Comparison of ENCODE assay signal across 8 cellular contexts in genomic region chr5:173015240-173016068, GRCh38. TPM values are rescaled to one million over a fixed set of nuclear protein-coding genes. Genes with fewer than 3 reads are reported as not detected.
A peak's percentile ranks its signal among the peaks of the same experiment; 100 is the strongest.
DNase-seq lines count a peak whose midpoint lies in the region; ATAC-seq and TF ChIP-seq lines count a peak whose summit lies in the region.
"Not testable (repeated sequence)": the region's sequence is repeated elsewhere in the genome, so short reads cannot be mapped to it uniquely, and the experiment has no call there.

No MANE protein-coding gene starts in this region.

- not testable (repeated sequence) for TF ChIP-seq CTCF in Panc1 (IDR thresholded peaks at IDR 0.05); gastroesophageal sphincter (IDR thresholded peaks at IDR 0.05); thoracic aorta (IDR thresholded peaks at IDR 0.05)

- H3K9me3 Mint-ChIP-seq in CD4-positive, CD25-positive, alpha-beta regulatory T cell; activated T-helper 17 cell treated with anti-CD3 and anti-CD28 coated beads, Interleukin-2, amount 50 U/mL, for 72 hours; memory B cell: not testable (repeated sequence)

- H3K27ac Mint-ChIP-seq in CD4-positive, CD25-positive, alpha-beta regulatory T cell: peak overlapping the region; percentile 49 to 88 (median 52)
- H3K27ac Mint-ChIP-seq in activated T-helper 17 cell treated with anti-CD3 and anti-CD28 coated beads, Interleukin-2, amount 50 U/mL, for 72 hours: peak overlapping the region; percentile 88
- H3K27ac Mint-ChIP-seq in memory B cell: peak overlapping the region; percentile 84

- POLR2A ChIA-PET in Panc1 (lab: Charles Lee): not testable (repeated sequence)

- not testable (repeated sequence) for H3K9ac ChIP-seq in rectal smooth muscle tissue (ENCODE audit: low read length)

- peak overlapping the region; percentile 3 for H3K27ac ChIP-seq in CD4-positive, CD25-positive, alpha-beta regulatory T cell (ENCODE audit: insufficient read depth, low read length, poor library complexity, severe bottlenecking)
- H3K27ac ChIP-seq in Panc1 (ENCODE audit: low read length) (peak overlapping the region; percentile 78), caudate nucleus (ENCODE audit: low read depth, low read length) (peak overlapping the region; percentile 91), gastroesophageal sphincter (peak overlapping the region; percentile 5 to 82 (median 80)), rectal smooth muscle tissue (ENCODE audit: low read depth, low read length) (peak overlapping the region; percentile 21), thoracic aorta (peak overlapping the region; percentile 81 to 84)

- BruUV-seq in Panc1 (replicated peaks; lab: Mats Ljungman, UMichigan): not testable (repeated sequence)

- H3K4me1 ChIP-seq in CD4-positive, CD25-positive, alpha-beta regulatory T cell (ENCODE audit: control insufficient read depth, insufficient read depth, low read length, poor library complexity, severe bottlenecking): not testable (repeated sequence)
- H3K4me1 ChIP-seq in Panc1 (ENCODE audit: control insufficient read depth, insufficient read depth, low read length) (peaks cover 19% of the 10 kb centered on the region), gastroesophageal sphincter (peaks cover 5 to 62% (median 14%) of the 10 kb centered on the region in 3 donors), rectal smooth muscle tissue (ENCODE audit: control insufficient read depth, insufficient read depth, low read length) (peaks cover 12% of the 10 kb centered on the region), thoracic aorta (ENCODE audit: control insufficient read depth in 1 of 2, low read depth in 2 of 2) (peaks cover 24 to 32% of the 10 kb centered on the region in 2 donors)

- TF ChIP-seq EP300 in gastroesophageal sphincter (IDR thresholded peaks at IDR 0.05): not testable (repeated sequence)

- H3K27me3 Mint-ChIP-seq in CD4-positive, CD25-positive, alpha-beta regulatory T cell; activated T-helper 17 cell treated with anti-CD3 and anti-CD28 coated beads, Interleukin-2, amount 50 U/mL, for 72 hours; memory B cell: not testable (repeated sequence)

- H3K36me3 ChIP-seq in CD4-positive, CD25-positive, alpha-beta regulatory T cell (ENCODE audit: control insufficient read depth, insufficient read depth, low read length): peaks cover 23% of the 10 kb centered on the region
- not testable (repeated sequence) for H3K36me3 ChIP-seq in Panc1 (ENCODE audit: control insufficient read depth, insufficient read depth, low read length); gastroesophageal sphincter; rectal smooth muscle tissue (ENCODE audit: control insufficient read depth, insufficient read depth, low read length); thoracic aorta

- not testable (repeated sequence) for TF ChIP-seq POLR2A in gastroesophageal sphincter (IDR thresholded peaks at IDR 0.05)

- 94 to 95% methylated on average over 2 to 3 of the region's 9 CpGs for WGBS in gastroesophageal sphincter (ENCODE audit: low coverage in 1 of 2), 2 donors

- DNase-seq in CD4-positive, CD25-positive, alpha-beta regulatory T cell; Panc1 (ENCODE audit: low read depth, low spot score); caudate nucleus (lab: John Stamatoyannopoulos, UW); memory B cell (ENCODE audit: low spot score in 2 of 2); thoracic aorta (ENCODE audit: low spot score): not testable (repeated sequence)

- not testable (repeated sequence) for H3K27me3 ChIP-seq in CD4-positive, CD25-positive, alpha-beta regulatory T cell (ENCODE audit: control insufficient read depth, insufficient read depth, low read length); Panc1 (ENCODE audit: control insufficient read depth, insufficient read depth, low read length); gastroesophageal sphincter; rectal smooth muscle tissue (ENCODE audit: control insufficient read depth, insufficient read depth, low read length); thoracic aorta (replicated peaks; ENCODE audit: insufficient read depth)

- ATAC-seq in CD4-positive, CD25-positive, alpha-beta regulatory T cell (ENCODE audit: low read depth in 2 of 2); Panc1; activated T-helper 17 cell treated with anti-CD3 and anti-CD28 coated beads, Interleukin-2, amount 50 U/mL, for 72 hours (replicated peaks); gastroesophageal sphincter; memory B cell (ENCODE audit: low read depth); thoracic aorta (ENCODE audit: insufficient number of reproducible peaks, low FRiP score, low read depth): not testable (repeated sequence)

- peak overlapping the region in 2 of 4 donors; percentile 39 to 75 for H3K4me3 Mint-ChIP-seq in CD4-positive, CD25-positive, alpha-beta regulatory T cell
- peak overlapping the region; percentile 51 for H3K4me3 Mint-ChIP-seq in activated T-helper 17 cell treated with anti-CD3 and anti-CD28 coated beads, Interleukin-2, amount 50 U/mL, for 72 hours
- not testable (repeated sequence) for H3K4me3 Mint-ChIP-seq in memory B cell

- intact Hi-C loops in Panc1 (cut with micrococcal nuclease; ENCODE audit: unreplicated experiment): not testable (repeated sequence)

- H3K4me1 Mint-ChIP-seq in CD4-positive, CD25-positive, alpha-beta regulatory T cell: peaks cover 25 to 64% (median 45%) of the 10 kb centered on the region in 4 donors
- peaks cover 40% of the 10 kb centered on the region for H3K4me1 Mint-ChIP-seq in activated T-helper 17 cell treated with anti-CD3 and anti-CD28 coated beads, Interleukin-2, amount 50 U/mL, for 72 hours
- H3K4me1 Mint-ChIP-seq in memory B cell: peaks cover 36% of the 10 kb centered on the region

- not testable (repeated sequence) for H3K4me3 ChIP-seq in CD4-positive, CD25-positive, alpha-beta regulatory T cell (ENCODE audit: low read depth, low read length); Panc1 (ENCODE audit: low read depth in 2 of 2, low read length in 2 of 2); gastroesophageal sphincter; rectal smooth muscle tissue (ENCODE audit: low read length)
- H3K4me3 ChIP-seq in thoracic aorta: peak overlapping the region; percentile 45

- in situ Hi-C loops in Panc1 (cut with HindIII; ENCODE audit: low pct_unique_long_range_greater_than_20kb, low sequenced_read_pairs): not testable (repeated sequence)

- CTCF ChIA-PET in Panc1 (lab: Charles Lee): not testable (repeated sequence)

- not testable (repeated sequence) for H3K9me3 ChIP-seq in CD4-positive, CD25-positive, alpha-beta regulatory T cell (ENCODE audit: control insufficient read depth in 2 of 2, low read length in 2 of 2); Panc1 (ENCODE audit: control insufficient read depth, insufficient read depth, low read depth, low read length); gastroesophageal sphincter; thoracic aorta

- H3K36me3 Mint-ChIP-seq in CD4-positive, CD25-positive, alpha-beta regulatory T cell: peaks cover 16% of the 10 kb centered on the region
- peaks cover 52% of the 10 kb centered on the region for H3K36me3 Mint-ChIP-seq in activated T-helper 17 cell treated with anti-CD3 and anti-CD28 coated beads, Interleukin-2, amount 50 U/mL, for 72 hours (ENCODE audit: low read depth)
- peaks cover 22% of the 10 kb centered on the region for H3K36me3 Mint-ChIP-seq in memory B cell

RNA-seq across cellular contexts. Expression of gene ATP6V0E1, which starts 31.9 kb away (rescaled TPM):
- 106 TPM for total RNA-seq in CD4-positive, CD25-positive, alpha-beta regulatory T cell
- 100 to 1,000 TPM; 499 to 691 (median 501) TPM for polyA plus RNA-seq in CD4-positive, CD25-positive, alpha-beta regulatory T cell
- total RNA-seq in Panc1 (2021; ENCODE audit: unreplicated experiment): 332 TPM
- polyA plus RNA-seq in Panc1 (2012; ENCODE audit: insufficient read length): 425 TPM
- 100 to 1,000 TPM; 123 to 163 TPM for total RNA-seq in activated T-helper 17 cell treated with anti-CD3 and anti-CD28 coated beads, Interleukin-2, amount 50 U/mL, for 72 hours
- 100 to 1,000 TPM in 3 of 4 donors, 10 to 100 TPM in 1; 94.0 to 163 (median 124) TPM for total RNA-seq in gastroesophageal sphincter
- total RNA-seq in thoracic aorta: 100 to 1,000 TPM; 117 to 123 TPM

RNA-seq across cellular contexts. Expression of gene CREBRF, which starts 40.7 kb away (rescaled TPM):
- total RNA-seq in CD4-positive, CD25-positive, alpha-beta regulatory T cell: 126 TPM
- 10 to 100 TPM; 59.5 to 69.2 (median 65.1) TPM for polyA plus RNA-seq in CD4-positive, CD25-positive, alpha-beta regulatory T cell
- total RNA-seq in Panc1 (2021; ENCODE audit: unreplicated experiment): 9.0 TPM
- 3.2 TPM for polyA plus RNA-seq in Panc1 (2012; ENCODE audit: insufficient read length)
- 10 to 100 TPM; 10.5 to 29.5 TPM for total RNA-seq in activated T-helper 17 cell treated with anti-CD3 and anti-CD28 coated beads, Interleukin-2, amount 50 U/mL, for 72 hours
- total RNA-seq in gastroesophageal sphincter: 10 to 100 TPM; 44.2 to 72.7 (median 64.0) TPM
- 10 to 100 TPM; 39.3 to 43.5 TPM for total RNA-seq in thoracic aorta

RNA-seq across cellular contexts. Expression of gene RPL26L1, which starts 56.2 kb away (rescaled TPM):
- total RNA-seq in CD4-positive, CD25-positive, alpha-beta regulatory T cell: 12.9 TPM
- 10 to 100 TPM; 38.9 to 51.6 (median 48.9) TPM for polyA plus RNA-seq in CD4-positive, CD25-positive, alpha-beta regulatory T cell
- 49.8 TPM for total RNA-seq in Panc1 (2021; ENCODE audit: unreplicated experiment)
- 75.2 TPM for polyA plus RNA-seq in Panc1 (2012; ENCODE audit: insufficient read length)
- total RNA-seq in activated T-helper 17 cell treated with anti-CD3 and anti-CD28 coated beads, Interleukin-2, amount 50 U/mL, for 72 hours: 10 to 100 TPM; 31.8 to 64.9 TPM
- total RNA-seq in gastroesophageal sphincter: 10 to 100 TPM; 14.7 to 34.9 (median 22.5) TPM
- total RNA-seq in thoracic aorta: 1 to 10 TPM; 7.2 to 9.9 TPM

Comparison
In these comparisons a context has a peak if more than half of its experiments do, and no peak if none do; other contexts are left out.
1. H3K27ac ChIP-seq: peak in every context shown above with its lines; median percentile 91 in caudate nucleus; 82 in thoracic aorta; 80 in gastroesophageal sphincter; 78 in Panc1; 21 in rectal smooth muscle tissue; 3 in CD4-positive, CD25-positive, alpha-beta regulatory T cell.